In the genomic region with DNA sequence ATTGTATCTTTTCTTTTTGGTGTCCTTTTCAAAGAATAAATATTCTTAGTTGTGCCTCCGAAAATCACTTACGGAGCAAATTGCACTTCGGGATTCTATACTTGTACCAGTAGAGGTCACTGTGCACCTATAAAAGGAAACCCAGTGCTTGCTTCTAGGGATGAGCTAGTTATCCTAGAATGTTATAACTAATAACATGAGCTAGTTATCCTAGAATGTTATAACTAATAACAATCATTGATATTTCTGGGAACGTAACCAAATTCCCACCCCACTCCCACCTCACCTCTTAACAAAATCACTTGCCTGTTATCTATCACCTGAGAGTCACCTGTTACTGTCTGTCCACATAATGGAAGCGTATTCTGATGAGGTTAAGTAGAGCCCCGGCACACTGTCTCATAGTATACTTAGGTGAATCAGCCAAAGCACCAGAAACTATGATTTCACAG, we compare ENCODE assay signal across 1 cellular context.
A peak's percentile ranks its signal among the peaks of the same experiment; 100 is the strongest.
TF ChIP-seq lines count a peak whose summit lies in the region.

No MANE protein-coding gene starts in this region.

TF ChIP-seq in K562, 482 proteins besides CTCF, POLR2A, EP300 and RAD21 (continued from another document):
- TF ChIP-seq DEAF1 (CRISPR knock-in tag; IDR thresholded peaks at IDR 0.05) (peak; percentile 58), ZNF316 (IDR thresholded peaks at IDR 0.05) (peak; percentile 24; the same call in 1 of the 2 replicates), ZNF121 (CRISPR knock-in tag; conservative IDR thresholded peaks at IDR 0.05) (no peak), POU5F1 (IDR thresholded peaks at IDR 0.05; ENCODE audit: borderline replicate concordance, low read depth, low read length, partially characterized antibody) (no peak), HMBOX1 (IDR thresholded peaks at IDR 0.05) (peak; percentile 76)
- TF ChIP-seq, protein P1, sequence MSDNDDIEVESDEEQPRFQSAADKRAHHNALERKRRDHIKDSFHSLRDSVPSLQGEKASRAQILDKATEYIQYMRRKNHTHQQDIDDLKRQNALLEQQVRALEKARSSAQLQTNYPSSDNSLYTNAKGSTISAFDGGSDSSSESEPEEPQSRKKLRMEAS (CRISPR knock-in tag; IDR thresholded peaks at IDR 0.05), result no peak
